Comparison of ENCODE assay signal across 9 cellular contexts in genomic region chr3:74075213-74075612, GRCh38.
"Had no signal": no experiment of that assay in that cellular context is flagged by ENCODE, and none has a peak within 500 bp of the region (broad histone marks: within the 10 kb centered on the region; RNA-seq: fewer than 3 reads in every experiment).

No MANE protein-coding gene starts in this region.

- H3K9me3 Mint-ChIP-seq: HFFc6 had no signal

- H3K27ac Mint-ChIP-seq: HFFc6, IgD-negative memory B cell had no signal

- H3K4me1 Mint-ChIP-seq: IgD-negative memory B cell had no signal

- H3K27ac ChIP-seq: GM23248, HL-60 had no signal

- H3K36me3 ChIP-seq: HAP-1 had no signal

- H3K9me3 ChIP-seq: HAP-1 had no signal

- DNase-seq: GM23248, GOT3, H7, HFFc6 had no signal

- H3K36me3 Mint-ChIP-seq: IgD-negative memory B cell had no signal

- ATAC-seq: HCT116, HepG2 had no signal

- H3K27me3 Mint-ChIP-seq: IgD-negative memory B cell had no signal

- H3K4me3 Mint-ChIP-seq: HFFc6, IgD-negative memory B cell had no signal

- H3K4me3 ChIP-seq: GM23248, HAP-1 had no signal

- H2AFZ ChIP-seq: GM23248 had no signal

- H3K9ac ChIP-seq: GM23248 had no signal
